Comparison of ENCODE assay signal across 20 cellular contexts in genomic region chr1:210254298-210254697, GRCh38. TPM values are rescaled to one million over a fixed set of nuclear protein-coding genes. Genes with fewer than 3 reads are reported as not detected.
"Had no signal": no experiment of that assay in that cellular context is flagged by ENCODE, and none has a peak within 500 bp of the region (broad histone marks: within the 10 kb centered on the region; RNA-seq: fewer than 3 reads in every experiment).

No MANE protein-coding gene starts in this region.

- H3K4me3 ChIP-seq: MG63 had no signal

- H3K27ac ChIP-seq: RWPE1 had no signal

- H3K9me3 ChIP-seq: MG63, SK-N-SH had no signal

- H3K36me3 ChIP-seq: MG63 had no signal

- ATAC-seq: HepG2 had no signal

- DNase-seq: IMR-90, Karpas-422, KG1, MG63, NCI-H1092, NCI-H1436, NCI-H187, NCI-H2029, NCI-H2081 treated with DMSO at 0.1 percent for 48 hours, NCI-H2171, NCI-H226, NCI-H446, NCI-H510A, NCI-H524 treated with DMSO at 0.1 percent for 48 hours, NCI-H774, SHP77, SK-N-SH, SW 1271 had no signal

- H3K9ac ChIP-seq: SK-N-SH had no signal

- H3K4me2 ChIP-seq: SK-N-SH had no signal

RNA-seq across cellular contexts. Expression of gene SERTAD4, which starts 21.7 kb away (rescaled TPM):
- total RNA-seq: HepG2 had no signal
- polyA plus RNA-seq: HepG2 had no signal
